Comparison of ENCODE assay signal across 8 cellular contexts in the genomic region with DNA sequence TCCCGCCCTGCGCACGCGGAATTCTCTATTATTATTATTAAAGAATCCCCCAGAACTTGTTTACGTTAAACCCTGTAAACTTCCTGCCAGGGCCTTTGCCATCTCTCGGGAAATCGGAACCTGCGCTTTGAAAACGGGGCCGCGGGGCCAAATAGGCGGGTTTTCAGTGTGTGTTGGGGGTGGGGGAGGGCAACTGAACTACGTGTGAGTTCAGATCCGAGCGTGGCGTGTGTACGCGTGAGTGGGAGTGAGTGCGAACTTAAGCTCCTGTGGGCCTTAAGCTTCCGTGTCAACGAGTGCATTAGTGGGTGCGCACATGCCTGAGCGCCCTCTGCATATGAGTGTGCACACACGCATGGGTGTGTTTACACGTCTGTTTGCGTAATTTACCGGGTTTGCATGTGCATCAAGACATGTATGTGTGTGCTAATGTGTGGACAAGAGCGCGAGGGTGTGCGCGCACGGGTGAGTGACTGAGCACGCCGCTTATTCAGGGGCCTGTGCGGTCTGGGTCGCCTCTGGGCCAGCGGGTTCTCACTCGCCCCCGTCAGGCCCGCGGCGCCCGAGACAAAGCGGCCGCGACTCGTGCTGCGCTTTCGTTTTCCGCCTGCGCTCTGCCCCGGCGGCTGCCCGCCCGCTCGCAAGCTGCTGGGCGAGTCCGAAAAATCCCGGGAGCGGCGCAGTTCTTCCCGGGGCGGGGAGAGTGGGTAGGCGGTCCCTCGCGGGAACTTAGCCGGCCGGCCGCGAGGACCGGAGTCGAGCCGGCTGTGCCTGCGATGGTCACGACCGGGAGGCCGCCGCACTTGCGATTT. TPM values are rescaled to one million over a fixed set of nuclear protein-coding genes. Genes with fewer than 3 reads are reported as not detected.
DNase-seq lines count a peak whose midpoint lies in the region; ATAC-seq and TF ChIP-seq lines count a peak whose summit lies in the region.

No MANE protein-coding gene starts in this region.

- peak overlapping the region; percentile 54 for H3K4me3 ChIP-seq in neural progenitor cell

- H3K36me3 Mint-ChIP-seq in activated CD4-positive, alpha-beta T cell treated with anti-CD3 and anti-CD28 coated beads, Interleukin-2, amount 10 ng/mL, durations not matched to agents 7 days and 5 days (ENCODE audit: low read depth): no peaks in the 10 kb centered on the region
- H3K36me3 Mint-ChIP-seq in T-helper 17 cell (ENCODE audit: low read depth) (no peaks in the 10 kb centered on the region), neural progenitor cell (no peaks in the 10 kb centered on the region)

- H3K27me3 Mint-ChIP-seq in activated CD4-positive, alpha-beta T cell treated with anti-CD3 and anti-CD28 coated beads, Interleukin-2, amount 10 ng/mL, durations not matched to agents 7 days and 5 days: peaks cover 67% of the 10 kb centered on the region
- H3K27me3 Mint-ChIP-seq in T-helper 17 cell (peaks cover 66% of the 10 kb centered on the region), neural progenitor cell (ENCODE audit: insufficient read depth, low read depth) (peaks cover 69% of the 10 kb centered on the region)

- no peak overlapping the region for H3K27ac ChIP-seq in neural progenitor cell

- H3K27ac Mint-ChIP-seq in activated CD4-positive, alpha-beta T cell treated with anti-CD3 and anti-CD28 coated beads, Interleukin-2, amount 10 ng/mL, durations not matched to agents 7 days and 5 days: peak overlapping the region; percentile 64
- H3K27ac Mint-ChIP-seq in T-helper 17 cell (no peak overlapping the region), neural progenitor cell (no peak overlapping the region)

- CTCF ChIA-PET in activated CD4-positive, alpha-beta T cell treated with anti-CD3 and anti-CD28 coated beads, Interleukin-2, amount 10 ng/mL, durations not matched to agents 7 days and 5 days (lab: Charles Lee): no interaction called here

- intact Hi-C loops in head of caudate nucleus (cut with DNase I): no loop called here

- no peaks in the 10 kb centered on the region for H3K79me2 ChIP-seq in neural progenitor cell (ENCODE audit: low read depth)

- H3K4me2 ChIP-seq in neural progenitor cell: peak overlapping the region; percentile 89

- H4K20me1 ChIP-seq in neural progenitor cell (ENCODE audit: low read depth): peaks cover 98% of the 10 kb centered on the region

- peak overlapping the region; percentile 66 for H2AFZ ChIP-seq in neural progenitor cell (replicated peaks)

- DNase-seq in activated CD4-positive, alpha-beta T cell treated with anti-CD3 and anti-CD28 coated beads, Interleukin-2, amount 10 ng/mL, durations not matched to agents 7 days and 5 days: peak; percentile 18
- no peak for DNase-seq in activated CD4-positive, alpha-beta T cell treated with anti-CD3 and anti-CD28 coated beads for 4 hours
- DNase-seq in T-helper 17 cell: no peak
- peak; percentile 90 for DNase-seq in fibroblast of gingiva (ENCODE audit: low read depth)
- DNase-seq in neural progenitor cell (ENCODE audit: low spot score): peak; percentile 80
- no peak for DNase-seq in head of caudate nucleus
- no peak for DNase-seq in NCI-H82 (lab: John Stamatoyannopoulos, UW)
- DNase-seq in NK-92 (lab: John Stamatoyannopoulos, UW; ENCODE audit: unreplicated experiment): no peak

- peaks cover 100% of the 10 kb centered on the region for H3K27me3 ChIP-seq in neural progenitor cell

- POLR2A ChIA-PET in activated CD4-positive, alpha-beta T cell treated with anti-CD3 and anti-CD28 coated beads, Interleukin-2, amount 10 ng/mL, durations not matched to agents 7 days and 5 days (lab: Charles Lee): no interaction called here

- H3K9me3 Mint-ChIP-seq in activated CD4-positive, alpha-beta T cell treated with anti-CD3 and anti-CD28 coated beads, Interleukin-2, amount 10 ng/mL, durations not matched to agents 7 days and 5 days: no peaks in the 10 kb centered on the region
- no peaks in the 10 kb centered on the region for H3K9me3 Mint-ChIP-seq in neural progenitor cell

- TF ChIP-seq CTCF in neural progenitor cell (IDR thresholded peaks at IDR 0.05): no peak

- no peak overlapping the region for H3K9ac ChIP-seq in neural progenitor cell

- H3F3A ChIP-seq in neural progenitor cell (ENCODE audit: low read depth): peaks cover 27% of the 10 kb centered on the region

- peak; percentile 25 for ATAC-seq in T-helper 17 cell

- H3K4me3 Mint-ChIP-seq in activated CD4-positive, alpha-beta T cell treated with anti-CD3 and anti-CD28 coated beads, Interleukin-2, amount 10 ng/mL, durations not matched to agents 7 days and 5 days: peak overlapping the region; percentile 63
- H3K4me3 Mint-ChIP-seq in T-helper 17 cell (peak overlapping the region; percentile 83), neural progenitor cell (peak overlapping the region; percentile 80)

- H3K4me1 Mint-ChIP-seq in activated CD4-positive, alpha-beta T cell treated with anti-CD3 and anti-CD28 coated beads, Interleukin-2, amount 10 ng/mL, durations not matched to agents 7 days and 5 days: peaks cover 19% of the 10 kb centered on the region
- H3K4me1 Mint-ChIP-seq in T-helper 17 cell (peaks cover 29% of the 10 kb centered on the region), neural progenitor cell (peaks cover 26% of the 10 kb centered on the region)

- no peaks in the 10 kb centered on the region for H3K36me3 ChIP-seq in neural progenitor cell

- H3K4me1 ChIP-seq in neural progenitor cell: peaks cover 11% of the 10 kb centered on the region

- H3K9me3 ChIP-seq in T-helper 17 cell (ENCODE audit: control insufficient read depth, low read length, poor library complexity, severe bottlenecking): no peaks in the 10 kb centered on the region
- no peaks in the 10 kb centered on the region for H3K9me3 ChIP-seq in neural progenitor cell (ENCODE audit: low read depth)

RNA-seq across cellular contexts. Expression of a gene that starts 1.2 kb away (rescaled TPM):
- not detected for total RNA-seq in activated CD4-positive, alpha-beta T cell treated with anti-CD3 and anti-CD28 coated beads, Interleukin-2, amount 10 ng/mL, durations not matched to agents 7 days and 5 days
- total RNA-seq in T-helper 17 cell (not detected), neural progenitor cell (ENCODE audit: low replicate concordance) (not detected in 2 replicates)

RNA-seq across cellular contexts. Expression of a gene that starts 45.9 kb away (rescaled TPM):
- 10 to 100 TPM; 28.7 to 29.1 TPM for total RNA-seq in activated CD4-positive, alpha-beta T cell treated with anti-CD3 and anti-CD28 coated beads, Interleukin-2, amount 10 ng/mL, durations not matched to agents 7 days and 5 days
- 10 to 100 TPM; 10.8 to 13.1 TPM for total RNA-seq in T-helper 17 cell
- 17.4 and 34.6 TPM in 2 replicates for total RNA-seq in neural progenitor cell (ENCODE audit: low replicate concordance)

RNA-seq across cellular contexts. Expression of a gene that starts 57.5 kb away (rescaled TPM):
- not detected for total RNA-seq in activated CD4-positive, alpha-beta T cell treated with anti-CD3 and anti-CD28 coated beads, Interleukin-2, amount 10 ng/mL, durations not matched to agents 7 days and 5 days
- not detected for total RNA-seq in T-helper 17 cell
- not detected in 2 replicates for total RNA-seq in neural progenitor cell (ENCODE audit: low replicate concordance)

Comparison
In these comparisons a context has a peak if more than half of its experiments do, and no peak if none do; other contexts are left out.
1. DNase-seq: peak in activated CD4-positive, alpha-beta T cell treated with anti-CD3 and anti-CD28 coated beads, Interleukin-2, amount 10 ng/mL, durations not matched to agents 7 days and 5 days (single experiment), fibroblast of gingiva (single experiment) and neural progenitor cell (single experiment); none in activated CD4-positive, alpha-beta T cell treated with anti-CD3 and anti-CD28 coated beads for 4 hours (0 of 2), T-helper 17 cell (0 of 3), head of caudate nucleus (0 of 42), NCI-H82 (single experiment) and NK-92 (single experiment).
2. Peak in every context shown above with its lines, with median percentiles within 50 percentile points of each other: H3K4me3 Mint-ChIP-seq.